Comparison of ENCODE assay signal across 27 cellular contexts in the genomic region with DNA sequence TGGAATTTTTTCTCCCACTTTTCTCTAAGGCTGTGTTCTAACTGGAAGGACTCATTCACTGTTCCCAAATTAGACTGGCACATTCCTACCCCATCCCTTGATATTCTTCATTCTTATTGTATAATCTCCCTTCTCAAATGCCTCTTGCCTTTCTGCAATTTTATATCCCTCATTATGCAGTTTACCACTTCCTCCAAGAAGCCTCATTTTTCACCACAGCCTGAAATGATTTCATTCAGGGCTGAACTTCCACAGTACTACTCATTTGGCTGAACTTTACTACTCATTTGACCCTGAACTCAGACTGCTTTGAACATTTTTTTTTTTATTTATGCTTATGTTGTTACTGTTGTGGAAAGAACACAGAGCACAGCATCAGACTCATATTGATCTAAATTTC. TPM values are rescaled to one million over a fixed set of nuclear protein-coding genes. Genes with fewer than 3 reads are reported as not detected.
DNase-seq lines count a peak whose midpoint lies in the region; ATAC-seq and TF ChIP-seq lines count a peak whose summit lies in the region.
"Had no signal": no experiment of that assay in that cellular context is flagged by ENCODE, and none has a peak within 500 bp of the region (broad histone marks: within the 10 kb centered on the region; RNA-seq: fewer than 3 reads in every experiment).

No MANE protein-coding gene starts in this region.

- no peaks in the 10 kb centered on the region for H3K9me2 ChIP-seq in hepatocyte (replicated peaks; ENCODE audit: insufficient read depth)

- no peak for TF ChIP-seq POLR2A in right lobe of liver (IDR thresholded peaks at IDR 0.05)

- ATAC-seq in right lobe of liver = no peak
- no peak for ATAC-seq in HG03159 (IDR thresholded peaks at IDR 0.05; ENCODE audit: unreplicated experiment)
- ATAC-seq in GM21381 (IDR thresholded peaks at IDR 0.05; ENCODE audit: unreplicated experiment) = no peak
- ATAC-seq in GM21737 (IDR thresholded peaks at IDR 0.05; ENCODE audit: unreplicated experiment) = no peak
- ATAC-seq: activated T-cell treated with anti-CD3 and anti-CD28 coated beads, Interleukin-2, amount 50 U/mL, for 4 hours; stimulated activated naive CD8-positive, alpha-beta T cell treated with anti-CD3 and anti-CD28 coated beads, Interleukin-15, amount 100 ng/mL, for 72 hours; T-cell had no signal

- H3K27ac ChIP-seq in liver (ENCODE audit: low read depth in 1 of 2, low read length in 2 of 2) = no peak overlapping the region
- no peak overlapping the region for H3K27ac ChIP-seq in right lobe of liver
- H3K27ac ChIP-seq in hepatocyte = no peak overlapping the region
- H3K27ac ChIP-seq: esophagus squamous epithelium, upper lobe of left lung, WERI-Rb-1 had no signal

- H3K9ac ChIP-seq in liver (ENCODE audit: low read depth in 1 of 2, low read length in 2 of 2) = no peak overlapping the region

- H2AFZ ChIP-seq in hepatocyte = no peak overlapping the region

- no peak for TF ChIP-seq CTCF in liver (IDR thresholded peaks at IDR 0.05; ENCODE audit: low read depth, low read length, missing input control)
- no peak for TF ChIP-seq CTCF in right lobe of liver (IDR thresholded peaks at IDR 0.05)
- TF ChIP-seq CTCF in foreskin fibroblast (IDR thresholded peaks at IDR 0.05; ENCODE audit: low read depth, low read length) = no peak
- no peak for TF ChIP-seq CTCF in hepatocyte (IDR thresholded peaks at IDR 0.05; ENCODE audit: poor library complexity)

- no peaks in the 10 kb centered on the region for H3K36me3 ChIP-seq in liver (ENCODE audit: control insufficient read depth in 4 of 4, insufficient read depth in 3 of 4, low read depth in 1 of 4, low read length in 3 of 4)
- no peaks in the 10 kb centered on the region for H3K36me3 ChIP-seq in right lobe of liver
- H3K36me3 ChIP-seq in hepatocyte (replicated peaks; ENCODE audit: insufficient read depth, low read depth) = no peaks in the 10 kb centered on the region
- H3K36me3 ChIP-seq: esophagus squamous epithelium, upper lobe of left lung, WERI-Rb-1 had no signal

- H3K4me1 ChIP-seq in liver (ENCODE audit: control insufficient read depth in 4 of 4, insufficient read depth in 4 of 4, low read length in 3 of 4) (no peaks in the 10 kb centered on the region), right lobe of liver (no peaks in the 10 kb centered on the region), hepatocyte (ENCODE audit: insufficient read depth) (no peaks in the 10 kb centered on the region)

- TF ChIP-seq RAD21 in liver (IDR thresholded peaks at IDR 0.05) = no peak

- no peak overlapping the region for H3K4me2 ChIP-seq in hepatocyte

- intact Hi-C loops in right lobe of liver (cut with DNase I) = no loop called here

- H4K20me1 ChIP-seq in hepatocyte (ENCODE audit: insufficient read depth, poor library complexity, severe bottlenecking) = no peaks in the 10 kb centered on the region

- no peaks in the 10 kb centered on the region for H3K79me2 ChIP-seq in hepatocyte

- H3K27me3 ChIP-seq in liver (ENCODE audit: control insufficient read depth in 4 of 4, insufficient read depth in 4 of 4, low read length in 3 of 4) (no peaks in the 10 kb centered on the region), right lobe of liver (no peaks in the 10 kb centered on the region), hepatocyte (no peaks in the 10 kb centered on the region)
- H3K27me3 ChIP-seq: esophagus squamous epithelium, upper lobe of left lung had no signal

- no peak overlapping the region for H3K4me3 ChIP-seq in liver (ENCODE audit: low read depth in 1 of 3, low read length in 3 of 3)
- no peak overlapping the region for H3K4me3 ChIP-seq in right lobe of liver
- no peak overlapping the region for H3K4me3 ChIP-seq in foreskin fibroblast (ENCODE audit: low read depth in 1 of 2, low read length in 2 of 2)
- no peak overlapping the region for H3K4me3 ChIP-seq in hepatocyte
- H3K4me3 ChIP-seq: esophagus squamous epithelium, upper lobe of left lung had no signal

- H3K9me3 ChIP-seq in liver (ENCODE audit: control insufficient read depth in 4 of 4, low read length in 3 of 4) (no peaks in the 10 kb centered on the region), right lobe of liver (no peaks in the 10 kb centered on the region), hepatocyte (ENCODE audit: low read depth) (no peaks in the 10 kb centered on the region)
- H3K9me3 ChIP-seq: esophagus squamous epithelium, upper lobe of left lung had no signal

- DNase-seq in right lobe of liver = no peak
- DNase-seq in amniotic epithelial cell (ENCODE audit: low read depth) = peak; percentile 82
- DNase-seq in foreskin fibroblast = peak; percentile 81 to 84
- no peak for DNase-seq in hepatocyte (ENCODE audit: low spot score)
- DNase-seq: ACHN; activated CD4-positive, alpha-beta memory T cell treated with anti-CD3 and anti-CD28 coated beads, Interleukin-2, amount 10 ng/mL, durations not matched to agents 7 days and 5 days; activated T-cell treated with anti-CD3 and anti-CD28 coated beads, Interleukin-2, amount 50 U/mL, for 4 hours; CD4-positive, alpha-beta T cell; DMS53; effector CD8-positive, alpha-beta T cell; esophagus squamous epithelium; KG1; kidney glomerular epithelial cell; NCI-H1092; NCI-H2081 treated with DMSO at 0.1 percent for 48 hours; NCI-H510A; stimulated activated CD4-positive, alpha-beta T cell treated with anti-CD3 and anti-CD28 coated beads, Interleukin-2, amount 100 ng/mL, for 24 hours; stimulated activated naive CD8-positive, alpha-beta T cell treated with anti-CD3 and anti-CD28 coated beads, Interleukin-15, amount 100 ng/mL, for 72 hours; T-cell; upper lobe of left lung; WERI-Rb-1 had no signal

TF ChIP-seq in liver, 16 proteins besides CTCF, POLR2A, EP300 and RAD21:
- TF ChIP-seq, protein P1, sequence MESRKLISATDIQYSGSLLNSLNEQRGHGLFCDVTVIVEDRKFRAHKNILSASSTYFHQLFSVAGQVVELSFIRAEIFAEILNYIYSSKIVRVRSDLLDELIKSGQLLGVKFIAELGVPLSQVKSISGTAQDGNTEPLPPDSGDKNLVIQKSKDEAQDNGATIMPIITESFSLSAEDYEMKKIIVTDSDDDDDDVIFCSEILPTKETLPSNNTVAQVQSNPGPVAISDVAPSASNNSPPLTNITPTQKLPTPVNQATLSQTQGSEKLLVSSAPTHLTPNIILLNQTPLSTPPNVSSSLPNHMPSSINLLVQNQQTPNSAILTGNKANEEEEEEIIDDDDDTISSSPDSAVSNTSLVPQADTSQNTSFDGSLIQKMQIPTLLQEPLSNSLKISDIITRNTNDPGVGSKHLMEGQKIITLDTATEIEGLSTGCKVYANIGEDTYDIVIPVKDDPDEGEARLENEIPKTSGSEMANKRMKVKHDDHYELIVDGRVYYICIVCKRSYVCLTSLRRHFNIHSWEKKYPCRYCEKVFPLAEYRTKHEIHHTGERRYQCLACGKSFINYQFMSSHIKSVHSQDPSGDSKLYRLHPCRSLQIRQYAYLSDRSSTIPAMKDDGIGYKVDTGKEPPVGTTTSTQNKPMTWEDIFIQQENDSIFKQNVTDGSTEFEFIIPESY (IDR thresholded peaks at IDR 0.05) = no peak
- no peak for TF ChIP-seq JUND (IDR thresholded peaks at IDR 0.05)
- TF ChIP-seq TAF1 (conservative IDR thresholded peaks at IDR 0.05) = no peak
- TF ChIP-seq RXRA (IDR thresholded peaks at IDR 0.05) = peak; percentile 10 to 21
- TF ChIP-seq NR2F2 (IDR thresholded peaks at IDR 0.05) = peak; percentile 41
- TF ChIP-seq FOXA2 (IDR thresholded peaks at IDR 0.05) = no peak
- no peak for TF ChIP-seq EGR1 (IDR thresholded peaks at IDR 0.05; ENCODE audit: low read depth in 2 of 2)

RNA-seq across cellular contexts. Expression of a gene that starts 32.7 kb away (rescaled TPM):
- total RNA-seq in liver (under 1 TPM in 1 of 2 donors, not detected in 1; 0.08 TPM), right lobe of liver (not detected), hepatocyte (0.50 and 0.64 TPM in 2 replicates)
- polyA plus RNA-seq in liver (not detected), hepatocyte (0.29 and 0.54 TPM in 2 replicates)
- total RNA-seq: activated CD4-positive, alpha-beta memory T cell treated with anti-CD3 and anti-CD28 coated beads, Interleukin-2, amount 10 ng/mL, durations not matched to agents 7 days and 5 days; activated T-cell treated with anti-CD3 and anti-CD28 coated beads, Interleukin-2, amount 50 U/mL, for 4 hours; CD4-positive, alpha-beta T cell; H4; mononuclear cell; T-cell had no signal

Comparison
In these comparisons a context has a peak if more than half of its experiments do, and no peak if none do; other contexts are left out.
1. DNase-seq: peak in amniotic epithelial cell (single experiment) and foreskin fibroblast (2 of 2); none in right lobe of liver (0 of 3) and hepatocyte (single experiment).